In genomic region chr11:15591112-15591537, GRCh38 we compare ENCODE assay signal across 18 cellular contexts.
DNase-seq lines count a peak whose midpoint lies in the region; ATAC-seq and TF ChIP-seq lines count a peak whose summit lies in the region.
"Had no signal": no experiment of that assay in that cellular context is flagged by ENCODE, and none has a peak within 500 bp of the region (broad histone marks: within the 10 kb centered on the region; RNA-seq: fewer than 3 reads in every experiment).

No MANE protein-coding gene starts in this region.

- H3K27ac Mint-ChIP-seq in nephron = peak overlapping the region; percentile 61 to 84 (median 81)

- H3K27ac ChIP-seq in HEK293 (ENCODE audit: extremely low read depth, low read depth, low read length) (no peak overlapping the region), adrenal gland (no peak overlapping the region), esophagus muscularis mucosa (replicated peaks in 1 of 4) (no peak overlapping the region)
- H3K27ac ChIP-seq: RWPE1 had no signal

- H3K36me3 ChIP-seq in HEK293 (ENCODE audit: control insufficient read depth in 2 of 2, insufficient read depth in 1 of 2, low read length in 2 of 2) (no peaks in the 10 kb centered on the region), adrenal gland (replicated peaks in 1 of 2) (no peaks in the 10 kb centered on the region), esophagus muscularis mucosa (no peaks in the 10 kb centered on the region)
- H3K36me3 ChIP-seq: BE2C had no signal

- no peak overlapping the region for H3K4me3 Mint-ChIP-seq in nephron

- WGBS in adrenal gland, 4 donors = 18 to 54% (median 44%) methylated on average over 2 to 5 of the region's 5 CpGs
- 82% methylated on average over 5 of the region's 5 CpGs for WGBS in esophagus muscularis mucosa

- no peak for TF ChIP-seq CTCF in HEK293 (tag by site-specific recombination; IDR thresholded peaks at IDR 0.05)
- TF ChIP-seq CTCF in adrenal gland (IDR thresholded peaks at IDR 0.05) = no peak
- TF ChIP-seq CTCF in nephron (IDR thresholded peaks at IDR 0.05; ENCODE audit: unreplicated experiment in 3 of 3) = no peak
- TF ChIP-seq CTCF in esophagus muscularis mucosa (IDR thresholded peaks at IDR 0.05) = no peak

- CTCF ChIA-PET in HEK293 (lab: Yijun Ruan, JAX) = interaction anchor here (0.6 kb wide), 1 partner anchor 1650 kb away, joined by 4 read pairs; no protein-coding TSS in a partner anchor

- H3K36me3 Mint-ChIP-seq in nephron (ENCODE audit: low read depth) = no peaks in the 10 kb centered on the region

- TF ChIP-seq POLR2A in adrenal gland (IDR thresholded peaks at IDR 0.05) (no peak), esophagus muscularis mucosa (IDR thresholded peaks at IDR 0.05; ENCODE audit: low read depth) (no peak)

- H3K27me3 ChIP-seq in adrenal gland (no peaks in the 10 kb centered on the region), esophagus muscularis mucosa (no peaks in the 10 kb centered on the region)
- H3K27me3 ChIP-seq: BE2C had no signal

- H3K4me3 ChIP-seq in HEK293 (ENCODE audit: low read depth, low read length) (no peak overlapping the region), adrenal gland (no peak overlapping the region), esophagus muscularis mucosa (no peak overlapping the region)

- intact Hi-C loops in adrenal gland (cut with DNase I) = no loop called here
- intact Hi-C loops in esophagus muscularis mucosa (cut with DNase I) = no loop called here

- POLR2A ChIA-PET in HEK293 (lab: Yijun Ruan, JAX) = no interaction called here

- DNase-seq in adrenal gland (peak in 6 of 7 donors; percentile 9 to 55 (median 23)), left kidney (ENCODE audit: low read depth, low spot score) (peak; percentile 53), esophagus muscularis mucosa (ENCODE audit: extremely low spot score) (no peak), SW 1271 (lab: John Stamatoyannopoulos, UW) (no peak)
- no peak for DNase-seq in activated CD4-positive, alpha-beta T cell treated with anti-CD3 and anti-CD28 coated beads, Interleukin-2, amount 50 U/mL, for 48 hours
- DNase-seq: BE2C, DMS53, GDM1, KBM-7, MM.1S, NCI-H1048, NCI-H1417 treated with DMSO at 0.1 percent for 48 hours, NCI-H187, NCI-H2107 had no signal

- no peaks in the 10 kb centered on the region for H3K9me3 ChIP-seq in HEK293 (ENCODE audit: control insufficient read depth, insufficient read depth, low read depth, low read length)
- no peaks in the 10 kb centered on the region for H3K9me3 ChIP-seq in adrenal gland (replicated peaks in 1 of 3)
- no peaks in the 10 kb centered on the region for H3K9me3 ChIP-seq in esophagus muscularis mucosa
- H3K9me3 ChIP-seq: BE2C had no signal

- no peaks in the 10 kb centered on the region for H3K9me3 Mint-ChIP-seq in nephron

- TF ChIP-seq EP300 in esophagus muscularis mucosa (IDR thresholded peaks at IDR 0.05) = no peak

- H3K4me1 ChIP-seq in HEK293 (ENCODE audit: control insufficient read depth, insufficient read depth, low read length) (no peaks in the 10 kb centered on the region), adrenal gland (replicated peaks in 1 of 2) (no peaks in the 10 kb centered on the region), esophagus muscularis mucosa (peaks cover 6 to 31% (median 14%) of the 10 kb centered on the region in 4 donors)

- H3K27me3 Mint-ChIP-seq in nephron (ENCODE audit: low read depth) = no peaks in the 10 kb centered on the region

- ATAC-seq in HG02938 (IDR thresholded peaks at IDR 0.05; ENCODE audit: unreplicated experiment) = no peak

- H3K4me1 Mint-ChIP-seq in nephron = peaks cover 53% of the 10 kb centered on the region

TF ChIP-seq in HEK293, 187 proteins besides CTCF, POLR2A, EP300 and RAD21:
- TF ChIP-seq ZFHX2 (tag by site-specific recombination; conservative IDR thresholded peaks at IDR 0.05) = peak; percentile 18; the same call in 1 of the 2 replicates
- no peak for TF ChIP-seq MEIS1 (CRISPR knock-in tag; IDR thresholded peaks at IDR 0.05; ENCODE audit: borderline replicate concordance)

Comparison
In these comparisons a context has a peak if more than half of its experiments do, and no peak if none do; other contexts are left out.
1. DNase-seq: peak in adrenal gland (6 of 7) and left kidney (single experiment); none in esophagus muscularis mucosa (single experiment), activated CD4-positive, alpha-beta T cell treated with anti-CD3 and anti-CD28 coated beads, Interleukin-2, amount 50 U/mL, for 48 hours (0 of 2) and SW 1271 (0 of 2).